In the genomic region with DNA sequence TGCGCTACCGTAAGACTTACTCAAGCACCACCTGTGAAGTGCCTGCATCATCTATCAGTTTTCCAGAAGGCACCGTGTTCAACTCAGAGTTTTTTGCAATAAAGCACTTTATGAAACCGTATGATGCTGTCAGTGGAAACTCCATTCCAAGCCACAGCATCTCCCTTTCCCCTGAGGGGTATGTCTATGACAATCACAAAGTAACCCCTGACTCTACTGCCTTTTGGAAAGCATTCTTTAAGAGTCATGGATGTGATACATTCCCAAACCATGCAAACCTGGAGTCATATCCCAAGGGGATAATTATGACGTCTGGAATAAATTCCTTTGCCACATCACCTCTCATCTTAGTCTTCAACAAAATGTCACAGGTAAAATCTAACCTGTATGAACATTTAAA, we compare ENCODE assay signal across 27 cellular contexts. TPM values are rescaled to one million over a fixed set of nuclear protein-coding genes. Genes with fewer than 3 reads are reported as not detected.
A peak's percentile ranks its signal among the peaks of the same experiment; 100 is the strongest.
DNase-seq lines count a peak whose midpoint lies in the region; ATAC-seq and TF ChIP-seq lines count a peak whose summit lies in the region.
"Had no signal": no experiment of that assay in that cellular context is flagged by ENCODE, and none has a peak within 500 bp of the region (broad histone marks: within the 10 kb centered on the region; RNA-seq: fewer than 3 reads in every experiment).

No MANE protein-coding gene starts in this region.

- H3K4me1 ChIP-seq in CD8-positive, alpha-beta T cell (ENCODE audit: insufficient read depth, low read length): peaks cover 37% of the 10 kb centered on the region
- no peaks in the 10 kb centered on the region for H3K4me1 ChIP-seq in GM23248 (ENCODE audit: insufficient read depth)
- no peaks in the 10 kb centered on the region for H3K4me1 ChIP-seq in foreskin keratinocyte
- H3K4me1 ChIP-seq in lower lobe of right lung: peaks cover 9% of the 10 kb centered on the region

- no peaks in the 10 kb centered on the region for H3K27me3 Mint-ChIP-seq in CD8-positive, alpha-beta T cell (ENCODE audit: low read depth)
- H3K27me3 Mint-ChIP-seq in T-helper 17 cell: no peaks in the 10 kb centered on the region
- H3K27me3 Mint-ChIP-seq: activated CD4-positive, alpha-beta T cell treated with anti-CD3 and anti-CD28 coated beads, Interleukin-2, amount 10 ng/mL, durations not matched to agents 7 days and 5 days; progenitor cell of endocrine pancreas had no signal

- no peaks in the 10 kb centered on the region for H3K79me2 ChIP-seq in GM23248 (ENCODE audit: insufficient read depth)

- H3K4me3 ChIP-seq in CD8-positive, alpha-beta T cell (ENCODE audit: low read depth, low read length): no peak overlapping the region
- no peak overlapping the region for H3K4me3 ChIP-seq in GM23248
- H3K4me3 ChIP-seq in lower lobe of right lung: no peak overlapping the region
- H3K4me3 ChIP-seq: stomach, transverse colon had no signal

- TF ChIP-seq CTCF in CD8-positive, alpha-beta T cell (IDR thresholded peaks at IDR 0.05): no peak
- TF ChIP-seq CTCF in foreskin keratinocyte (conservative IDR thresholded peaks at IDR 0.05) (no peak), lower lobe of right lung (IDR thresholded peaks at IDR 0.05) (no peak)

- peaks cover 90% of the 10 kb centered on the region for H3K36me3 Mint-ChIP-seq in CD8-positive, alpha-beta T cell
- peaks cover 11% of the 10 kb centered on the region for H3K36me3 Mint-ChIP-seq in T-helper 17 cell (ENCODE audit: low read depth)

- 58 to 65% methylated on average over 5 of the region's 5 CpGs for WGBS in GM23248 (ENCODE audit: low coverage in 1 of 2, low lambda C conversion rate in 2 of 2, missing lambda C conversion rate in 2 of 2), 2 experiments

- no peaks in the 10 kb centered on the region for H3K27me3 ChIP-seq in CD8-positive, alpha-beta T cell (ENCODE audit: insufficient read depth, low read length)
- no peaks in the 10 kb centered on the region for H3K27me3 ChIP-seq in GM23248 (replicated peaks; ENCODE audit: insufficient read depth)
- H3K27me3 ChIP-seq in foreskin keratinocyte: no peaks in the 10 kb centered on the region
- H3K27me3 ChIP-seq in lower lobe of right lung (ENCODE audit: low read depth): no peaks in the 10 kb centered on the region
- H3K27me3 ChIP-seq: neutrophil, stomach, transverse colon had no signal

- ATAC-seq in CD8-positive, alpha-beta T cell: no peak
- ATAC-seq in T-helper 17 cell (no peak), foreskin keratinocyte (peak; percentile 92), lower lobe of right lung (no peak)
- ATAC-seq: esophagus mucosa had no signal

- in situ Hi-C loops in GM23248 (cut with MboI): no loop called here

- POLR2A ChIA-PET in CD8-positive, alpha-beta T cell (lab: Charles Lee): interaction anchor here (0.7 kb wide), 1 partner anchor 47 kb away, joined by 3 read pairs; no protein-coding TSS in a partner anchor

- no peaks in the 10 kb centered on the region for H4K20me1 ChIP-seq in GM23248 (ENCODE audit: insufficient read depth)

- DNase-seq in CD8-positive, alpha-beta T cell: no peak
- DNase-seq in GM23248: peak; percentile 55
- DNase-seq in T-helper 17 cell: no peak
- peak; percentile 63 to 94 for DNase-seq in foreskin keratinocyte
- DNase-seq in mucosa of gallbladder (ENCODE audit: low spot score): no peak
- no peak for DNase-seq in NCI-H2107 treated with DMSO at 0.1 percent for 48 hours (lab: John Stamatoyannopoulos, UW; ENCODE audit: unreplicated experiment)
- no peak for DNase-seq in medulla oblongata (ENCODE audit: extremely low spot score)
- no peak for DNase-seq in lower lobe of right lung
- DNase-seq: activated CD4-positive, alpha-beta T cell treated with anti-CD3 and anti-CD28 coated beads, Interleukin-2, amount 10 ng/mL, durations not matched to agents 7 days and 5 days; activated gamma-delta T cell treated with Interleukin-2 at 50 U/mL for 16 hours; amniotic stem cell; effector memory CD4-positive, alpha-beta T cell; GOT3; NCI-H1105 treated with DMSO at 0.1 percent for 48 hours; NCI-H2029; NCI-H2227 treated with DMSO at 0.1 percent for 48 hours; NCI-H748 treated with DMSO at 0.1 percent for 48 hours; RPMI8226; stimulated activated CD8-positive, alpha-beta memory T cell treated with anti-CD3 and anti-CD28 coated beads, Interleukin-4, amount 100 ng/mL, for 48 hours; stomach; transverse colon had no signal

- peak overlapping the region; percentile 79 for H3K27ac Mint-ChIP-seq in CD8-positive, alpha-beta T cell
- peak overlapping the region; percentile 81 for H3K27ac Mint-ChIP-seq in T-helper 17 cell
- H3K27ac Mint-ChIP-seq: activated CD4-positive, alpha-beta T cell treated with anti-CD3 and anti-CD28 coated beads, Interleukin-2, amount 10 ng/mL, durations not matched to agents 7 days and 5 days; progenitor cell of endocrine pancreas; T-helper 2 cell treated with Interferon-gamma antibody and Interleukin-4, amounts not matched to agents 5 μg/mL and 100 μg/mL, for 36 hours had no signal

- CTCF ChIA-PET in CD8-positive, alpha-beta T cell (lab: Charles Lee): interaction anchor here (1.0 kb wide), 1 partner anchor 123 kb away, joined by 3 read pairs; no protein-coding TSS in a partner anchor

- no peak overlapping the region for H3K4me3 Mint-ChIP-seq in CD8-positive, alpha-beta T cell
- H3K4me3 Mint-ChIP-seq in T-helper 17 cell: no peak overlapping the region
- H3K4me3 Mint-ChIP-seq: activated CD4-positive, alpha-beta T cell treated with anti-CD3 and anti-CD28 coated beads, Interleukin-2, amount 10 ng/mL, durations not matched to agents 7 days and 5 days; T-helper 2 cell treated with Interferon-gamma antibody and Interleukin-4, amounts not matched to agents 5 μg/mL and 100 μg/mL, for 36 hours had no signal

- H3K9ac ChIP-seq in GM23248: no peak overlapping the region

- H3F3A ChIP-seq in GM23248 (ENCODE audit: insufficient read depth): no peaks in the 10 kb centered on the region

- peaks cover 10% of the 10 kb centered on the region for H3K9me3 Mint-ChIP-seq in CD8-positive, alpha-beta T cell

- no peaks in the 10 kb centered on the region for H3K9me2 ChIP-seq in GM23248 (ENCODE audit: insufficient read depth)

- intact Hi-C loops in CD8-positive, alpha-beta T cell (cut with DNase I, micrococcal nuclease): loop anchor here (2.0 to 10.0 kb wide), 9 partner anchors 13 to 530 kb away; a partner anchor contains a TSS
- intact Hi-C loops in lower lobe of right lung (cut with DNase I): loop anchor here (5.0 kb wide), 1 partner anchor 190 kb away; no protein-coding TSS in a partner anchor

- H3K4me2 ChIP-seq in GM23248 (ENCODE audit: unreplicated experiment): no peak overlapping the region

- no peak overlapping the region for H3K27ac ChIP-seq in CD8-positive, alpha-beta T cell (ENCODE audit: low read depth, low read length)
- H3K27ac ChIP-seq in GM23248: no peak overlapping the region
- H3K27ac ChIP-seq in foreskin keratinocyte: no peak overlapping the region
- H3K27ac ChIP-seq in lower lobe of right lung: no peak overlapping the region
- H3K27ac ChIP-seq: C4-2B, HL-60, neutrophil, stomach, transverse colon had no signal

- H3K9me3 ChIP-seq in CD8-positive, alpha-beta T cell (ENCODE audit: low read length): no peaks in the 10 kb centered on the region
- no peaks in the 10 kb centered on the region for H3K9me3 ChIP-seq in GM23248 (ENCODE audit: low read depth)
- no peaks in the 10 kb centered on the region for H3K9me3 ChIP-seq in T-helper 17 cell (ENCODE audit: control insufficient read depth, low read length, poor library complexity, severe bottlenecking)
- no peaks in the 10 kb centered on the region for H3K9me3 ChIP-seq in lower lobe of right lung
- H3K9me3 ChIP-seq: neutrophil, stomach, transverse colon had no signal

- no peak overlapping the region for H2AFZ ChIP-seq in GM23248

- H3K4me1 Mint-ChIP-seq in CD8-positive, alpha-beta T cell (ENCODE audit: low read depth): peaks cover 54% of the 10 kb centered on the region
- H3K4me1 Mint-ChIP-seq in T-helper 17 cell: peaks cover 34% of the 10 kb centered on the region

- H3K36me3 ChIP-seq in CD8-positive, alpha-beta T cell (ENCODE audit: insufficient read depth, low read length): peaks cover 57% of the 10 kb centered on the region
- H3K36me3 ChIP-seq in GM23248 (ENCODE audit: low read depth) (no peaks in the 10 kb centered on the region), lower lobe of right lung (peaks cover 33% of the 10 kb centered on the region)

RNA-seq across cellular contexts. Expression of a gene that starts 39.2 kb away (rescaled TPM):
- 10 to 100 TPM; 12.5 to 14.4 TPM for total RNA-seq in CD8-positive, alpha-beta T cell
- total RNA-seq in GM23248 (2014; rRNA removed; shearing (Covaris generic)): 46.0 and 71.8 TPM in 2 replicates
- polyA plus RNA-seq in GM23248 (2016; fragmentation: Nextera tagmentation; extraction: Ambion mirVana) (80.5 and 88.6 TPM in 2 replicates), foreskin keratinocyte (36.4 and 42.7 TPM in 2 replicates)
- total RNA-seq in T-helper 17 cell (10 to 100 TPM; 12.0 to 14.8 TPM), foreskin keratinocyte (36.2 and 38.5 TPM in 2 replicates), mucosa of gallbladder (44.8 TPM), lower lobe of right lung (53.7 TPM)

RNA-seq across cellular contexts. Expression of a gene that starts 39.3 kb away (rescaled TPM):
- total RNA-seq in CD8-positive, alpha-beta T cell: 10 to 100 TPM; 19.7 to 24.1 TPM
- 23.8 and 32.7 TPM in 2 replicates for total RNA-seq in GM23248 (2014; rRNA removed; shearing (Covaris generic))
- polyA plus RNA-seq in GM23248 (2016; fragmentation: Nextera tagmentation; extraction: Ambion mirVana) (38.2 and 42.0 TPM in 2 replicates), foreskin keratinocyte (15.6 and 17.8 TPM in 2 replicates)
- total RNA-seq in T-helper 17 cell (10 to 100 TPM; 20.0 to 20.7 TPM), foreskin keratinocyte (11.1 and 12.7 TPM in 2 replicates), mucosa of gallbladder (37.2 TPM), lower lobe of right lung (31.2 TPM)

Comparison
In these comparisons a context has a peak if more than half of its experiments do, and no peak if none do; other contexts are left out.
1. DNase-seq: peak in GM23248 (single experiment) and foreskin keratinocyte (2 of 2); none in CD8-positive, alpha-beta T cell (0 of 7), T-helper 17 cell (0 of 3), mucosa of gallbladder (single experiment), NCI-H2107 treated with DMSO at 0.1 percent for 48 hours (single experiment), medulla oblongata (single experiment) and lower lobe of right lung (single experiment).